9 cellular contexts compared by ENCODE assay signal in genomic region chr18:22703883-22704626, GRCh38.
DNase-seq lines count a peak whose midpoint lies in the region; TF ChIP-seq lines count a peak whose summit lies in the region.
"Had no signal": no experiment of that assay in that cellular context is flagged by ENCODE, and none has a peak within 500 bp of the region (broad histone marks: within the 10 kb centered on the region; RNA-seq: fewer than 3 reads in every experiment).

No MANE protein-coding gene starts in this region.

- H3K36me3 ChIP-seq in H7 (replicated peaks; ENCODE audit: control insufficient read depth, insufficient read depth, low read length): no peaks in the 10 kb centered on the region
- no peaks in the 10 kb centered on the region for H3K36me3 ChIP-seq in tibial artery
- H3K36me3 ChIP-seq: BLaER1 treated with 17β-estradiol and CSF1 and Interleukin-3, amounts not matched to agents 10 nM and 100 nM had no signal

- intact Hi-C loops in tibial artery (cut with DNase I; ENCODE audit: low total_unique reads): no loop called here

- TF ChIP-seq CTCF in tibial artery (IDR thresholded peaks at IDR 0.05): peak; percentile 51 to 62

- DNase-seq in NCI-H1436 (lab: John Stamatoyannopoulos, UW): peak; percentile 1
- no peak for DNase-seq in NCI-H1436 treated with DMSO at 0.1 percent for 48 hours (lab: John Stamatoyannopoulos, UW)
- DNase-seq in H7: peak; percentile 72
- peak; percentile 20 for DNase-seq in NCI-H1694 treated with DMSO at 0.1 percent for 48 hours (lab: John Stamatoyannopoulos, UW)
- peak; percentile 64 for DNase-seq in astrocyte of the hippocampus (ENCODE audit: low read depth, low spot score)
- DNase-seq in iPS DF 4.7 (ENCODE audit: extremely low read depth, low spot score): peak; percentile 22
- no peak for DNase-seq in tibial artery
- no peak for DNase-seq in NCI-H187 (lab: John Stamatoyannopoulos, UW)

- no peak overlapping the region for H3K27ac ChIP-seq in tibial artery

- no peaks in the 10 kb centered on the region for H3K4me1 ChIP-seq in tibial artery

- H3K27me3 ChIP-seq in H7 (ENCODE audit: control insufficient read depth, insufficient read depth, low read length) (no peaks in the 10 kb centered on the region), tibial artery (no peaks in the 10 kb centered on the region)
- H3K27me3 ChIP-seq: BLaER1 treated with 17β-estradiol and CSF1 and Interleukin-3, amounts not matched to agents 10 nM and 100 nM had no signal

- H3K4me3 ChIP-seq in H7 (ENCODE audit: insufficient read depth, low read depth, low read length): no peak overlapping the region
- no peak overlapping the region for H3K4me3 ChIP-seq in tibial artery
- H3K4me3 ChIP-seq: BLaER1 treated with 17β-estradiol and CSF1 and Interleukin-3, amounts not matched to agents 10 nM and 100 nM had no signal

- no peaks in the 10 kb centered on the region for H3K9me3 ChIP-seq in tibial artery
- H3K9me3 ChIP-seq: BLaER1 treated with 17β-estradiol and CSF1 and Interleukin-3, amounts not matched to agents 10 nM and 100 nM had no signal

Comparison
In these comparisons a context has a peak if more than half of its experiments do, and no peak if none do; other contexts are left out.
1. DNase-seq: peak in NCI-H1436 (single experiment), H7 (single experiment), NCI-H1694 treated with DMSO at 0.1 percent for 48 hours (single experiment), astrocyte of the hippocampus (single experiment) and iPS DF 4.7 (single experiment); none in NCI-H1436 treated with DMSO at 0.1 percent for 48 hours (single experiment), tibial artery (0 of 2) and NCI-H187 (0 of 2).